ENCODE assay signal across 8 cellular contexts in the genomic region with DNA sequence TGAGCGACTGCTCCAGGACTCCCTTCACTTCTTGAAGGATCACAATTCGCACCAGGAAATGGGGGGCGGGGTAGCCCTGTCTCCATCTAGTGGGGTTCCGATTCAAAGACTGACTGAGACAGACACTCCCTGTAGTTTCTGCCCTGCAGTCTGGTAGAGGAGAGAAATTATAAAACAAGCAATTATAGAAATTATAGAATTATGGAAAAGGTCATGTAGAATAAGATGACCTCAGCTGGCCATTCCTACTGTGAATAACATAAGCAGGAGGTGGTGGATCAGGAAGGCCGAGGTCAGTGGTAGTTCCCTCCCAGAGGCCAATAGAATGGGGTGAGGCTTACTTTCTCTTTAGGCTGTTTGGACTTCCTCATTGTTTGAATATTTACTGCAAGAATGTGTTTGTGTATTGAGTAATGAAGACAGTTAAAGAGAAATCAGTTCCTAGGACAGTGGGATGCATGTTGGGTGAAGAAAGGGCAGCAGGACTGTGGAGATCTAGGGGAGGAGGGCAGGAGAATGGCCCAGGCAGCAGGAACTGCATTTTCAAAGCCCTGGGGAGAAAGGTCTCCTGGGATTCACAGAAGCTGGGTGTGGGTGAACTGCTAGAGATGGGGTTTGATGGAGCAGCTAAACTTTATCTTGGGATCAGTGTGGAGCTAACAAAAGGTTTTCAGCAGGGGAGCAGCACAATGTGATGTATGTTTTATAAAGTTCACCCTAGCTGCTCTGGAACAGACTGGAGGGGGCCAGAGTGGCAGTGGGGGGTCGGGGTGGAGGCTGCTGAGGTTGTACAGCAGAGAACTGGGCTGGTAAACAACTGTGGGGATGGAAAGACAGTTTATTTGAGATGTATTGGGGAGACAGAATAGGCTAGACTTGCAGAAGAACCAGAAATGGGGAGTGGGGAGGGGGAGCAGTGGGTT. TPM values are rescaled to one million over a fixed set of nuclear protein-coding genes. Genes with fewer than 3 reads are reported as not detected.
DNase-seq lines count a peak whose midpoint lies in the region; ATAC-seq and TF ChIP-seq lines count a peak whose summit lies in the region.

No MANE protein-coding gene starts in this region.

- H3K9me3 Mint-ChIP-seq in brain = peaks cover 15 to 29% (median 20%) of the 10 kb centered on the region in 5 experiments

- no peaks in the 10 kb centered on the region for H3K27me3 ChIP-seq in thymus (ENCODE audit: control insufficient read depth, insufficient read depth)

- DNase-seq in GM03348 (ENCODE audit: low spot score) (peak; percentile 90), NB4 (ENCODE audit: low read depth) (peak; percentile 87), left lobe of liver (ENCODE audit: low spot score) (no peak), T-helper 9 cell (no peak)
- DNase-seq in activated effector memory CD4-positive, alpha-beta T cell treated with Interleukin-2 at 50 U/mL for 16 hours = no peak

- TF ChIP-seq CTCF in NB4 (IDR thresholded peaks at IDR 0.05; ENCODE audit: low read depth, low read length) = peak; percentile 5
- TF ChIP-seq CTCF in brain (conservative IDR thresholded peaks at IDR 0.05) = no peak

- H3K27me3 Mint-ChIP-seq in brain = peaks cover 4% of the 10 kb centered on the region

- peak overlapping the region; percentile 54 for H3K27ac ChIP-seq in thymus (ENCODE audit: low read depth)

- no peak for TF ChIP-seq POLR2A in NB4 (IDR thresholded peaks at IDR 0.05; ENCODE audit: extremely low read depth, insufficient read length)

- WGBS in thymus = 66% methylated on average over 6 of the region's 6 CpGs

- peaks cover 31% of the 10 kb centered on the region for H3K4me1 Mint-ChIP-seq in brain

- H3K9me3 ChIP-seq in thymus (ENCODE audit: control insufficient read depth) = peaks cover 4% of the 10 kb centered on the region

- peak; percentile 17 for ATAC-seq in left lobe of liver
- no peak for ATAC-seq in HG03432 (IDR thresholded peaks at IDR 0.05; ENCODE audit: unreplicated experiment)

- peaks cover 3% of the 10 kb centered on the region for H3K4me1 ChIP-seq in thymus (ENCODE audit: control insufficient read depth, insufficient read depth, low read length)

- H3K4me3 ChIP-seq in NB4 (ENCODE audit: low read depth, low read length) (no peak overlapping the region), thymus (ENCODE audit: low read length) (no peak overlapping the region)

- H3K4me3 Mint-ChIP-seq in brain = peak overlapping the region in 4 of 5 experiments; percentile 3 to 82 (median 31)

- H3K36me3 ChIP-seq in thymus (ENCODE audit: control insufficient read depth, insufficient read depth) = no peaks in the 10 kb centered on the region

- peak overlapping the region; percentile 18 to 95 (median 62) for H3K27ac Mint-ChIP-seq in brain

- peaks cover 16% of the 10 kb centered on the region for H3K36me3 Mint-ChIP-seq in brain

RNA-seq across cellular contexts. Expression of a gene that starts 2.1 kb away (rescaled TPM):
- polyA plus RNA-seq in brain (ENCODE audit: insufficient read depth, low read depth, low replicate concordance) (6.0 TPM), thymus (4.7 TPM)
- 1.5 TPM for total RNA-seq in left lobe of liver

RNA-seq across cellular contexts. Expression of a gene that starts 13.8 kb away (rescaled TPM):
- polyA plus RNA-seq in brain (ENCODE audit: insufficient read depth, low read depth, low replicate concordance) (23.5 TPM), thymus (4.0 TPM)
- 15.4 TPM for total RNA-seq in left lobe of liver

RNA-seq across cellular contexts. Expression of a gene that starts 47.7 kb away (rescaled TPM):
- 73.1 TPM for polyA plus RNA-seq in brain (ENCODE audit: insufficient read depth, low read depth, low replicate concordance)
- total RNA-seq in left lobe of liver = 0.60 TPM
- 3.3 TPM for polyA plus RNA-seq in thymus

RNA-seq across cellular contexts. Expression of a gene that starts 59.7 kb away (rescaled TPM):
- polyA plus RNA-seq in brain (ENCODE audit: insufficient read depth, low read depth, low replicate concordance) (75.9 TPM), thymus (20.3 TPM)
- 19.9 TPM for total RNA-seq in left lobe of liver

Comparison
In these comparisons a context has a peak if more than half of its experiments do, and no peak if none do; other contexts are left out.
1. DNase-seq: peak in GM03348 (single experiment) and NB4 (single experiment); none in left lobe of liver (single experiment), activated effector memory CD4-positive, alpha-beta T cell treated with Interleukin-2 at 50 U/mL for 16 hours (single experiment) and T-helper 9 cell (single experiment).
2. RNA of a gene that starts 47.7 kb away (polyA plus RNA-seq): 73.1 TPM in brain (single experiment); 3.3 TPM in thymus (single experiment); every median in the first group is over 10 times any median in the second.